In the genomic region with DNA sequence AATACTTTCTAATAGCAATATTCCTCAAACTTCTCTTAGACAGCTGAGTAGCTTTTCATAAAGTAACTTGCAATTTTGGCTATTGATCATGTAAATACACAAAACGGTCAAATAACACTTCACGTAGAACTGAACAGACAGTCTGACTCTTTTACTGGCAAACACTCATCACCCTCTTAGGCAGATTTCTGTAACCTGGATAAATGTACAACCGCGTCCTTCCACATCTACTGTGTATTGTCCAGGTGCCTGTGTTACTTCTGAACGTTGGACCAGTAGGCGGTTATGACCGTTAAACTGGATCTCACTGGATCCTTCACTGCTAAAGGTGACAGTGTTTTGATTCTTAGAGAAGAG, we compare ENCODE assay signal across 7 cellular contexts. TPM values are rescaled to one million over a fixed set of nuclear protein-coding genes. Genes with fewer than 3 reads are reported as not detected.
DNase-seq lines count a peak whose midpoint lies in the region; ATAC-seq and TF ChIP-seq lines count a peak whose summit lies in the region.
"Not testable (repeated sequence)": the region's sequence is repeated elsewhere in the genome, so short reads cannot be mapped to it uniquely, and the experiment has no call there.

No MANE protein-coding gene starts in this region.

- H3K27me3 ChIP-seq in endodermal cell (ENCODE audit: control insufficient read depth, insufficient read depth, low read length, poor library complexity, severe bottlenecking) = peaks cover 40% of the 10 kb centered on the region

- H3K4me1 Mint-ChIP-seq in activated T-helper 17 cell treated with anti-CD3 and anti-CD28 coated beads, Interleukin-2, amount 50 U/mL, for 72 hours = not testable (repeated sequence)
- peaks cover 17% of the 10 kb centered on the region for H3K4me1 Mint-ChIP-seq in endodermal cell

- peak overlapping the region; percentile 60 for H3K4me3 Mint-ChIP-seq in activated T-helper 17 cell treated with anti-CD3 and anti-CD28 coated beads, Interleukin-2, amount 50 U/mL, for 72 hours
- H3K4me3 Mint-ChIP-seq in endodermal cell = peak overlapping the region; percentile 62

- not testable (repeated sequence) for H3K27ac ChIP-seq in endodermal cell (ENCODE audit: low read depth, low read length); mesodermal cell (ENCODE audit: low read depth, low read length, severe bottlenecking)

- not testable (repeated sequence) for H3K36me3 Mint-ChIP-seq in activated T-helper 17 cell treated with anti-CD3 and anti-CD28 coated beads, Interleukin-2, amount 50 U/mL, for 72 hours (ENCODE audit: low read depth); endodermal cell (ENCODE audit: low read depth)

- H3K9me3 Mint-ChIP-seq in activated T-helper 17 cell treated with anti-CD3 and anti-CD28 coated beads, Interleukin-2, amount 50 U/mL, for 72 hours; endodermal cell: not testable (repeated sequence)

- not testable (repeated sequence) for H3K4me1 ChIP-seq in endodermal cell (ENCODE audit: control insufficient read depth, insufficient read depth, low read length)
- peaks cover 27% of the 10 kb centered on the region for H3K4me1 ChIP-seq in mesodermal cell (ENCODE audit: control insufficient read depth, insufficient read depth, low read length, poor library complexity, severe bottlenecking)

- not testable (repeated sequence) for H3K36me3 ChIP-seq in endodermal cell (ENCODE audit: control insufficient read depth, insufficient read depth, low read length); mesodermal cell (ENCODE audit: control insufficient read depth, insufficient read depth, low read length)

- peak; percentile 64 for DNase-seq in SHP77 treated with DMSO at 0.1 percent for 48 hours (lab: John Stamatoyannopoulos, UW)
- not testable (repeated sequence) for DNase-seq in endodermal cell; retinal pigment epithelial cell (ENCODE audit: low read depth)

- not testable (repeated sequence) for H3K27me3 Mint-ChIP-seq in activated T-helper 17 cell treated with anti-CD3 and anti-CD28 coated beads, Interleukin-2, amount 50 U/mL, for 72 hours
- peaks cover 57% of the 10 kb centered on the region for H3K27me3 Mint-ChIP-seq in endodermal cell (ENCODE audit: insufficient read depth)

- H3K9ac ChIP-seq in endodermal cell (ENCODE audit: extremely low read depth, low read length, poor library complexity, severe bottlenecking) = peak overlapping the region; percentile 21

- not testable (repeated sequence) for H3K9me3 ChIP-seq in endodermal cell (ENCODE audit: control insufficient read depth, low read length); mesodermal cell (ENCODE audit: control insufficient read depth, low read length)

- H3K4me3 ChIP-seq in endodermal cell (ENCODE audit: low read length) = peak overlapping the region; percentile 81
- H3K4me3 ChIP-seq in mesodermal cell (ENCODE audit: extremely low read depth, insufficient read depth, low read length, poor library complexity, severe bottlenecking) = peak overlapping the region; percentile 43
- H3K4me3 ChIP-seq in retinal pigment epithelial cell (ENCODE audit: low read length) = peak overlapping the region; percentile 53

- H3K27ac Mint-ChIP-seq in activated T-helper 17 cell treated with anti-CD3 and anti-CD28 coated beads, Interleukin-2, amount 50 U/mL, for 72 hours; endodermal cell: not testable (repeated sequence)

- ATAC-seq in GM18867 (IDR thresholded peaks at IDR 0.05; ENCODE audit: unreplicated experiment) (peak; percentile 19), HG03432 (IDR thresholded peaks at IDR 0.05; ENCODE audit: unreplicated experiment) (peak; percentile 7)
- ATAC-seq in activated T-helper 17 cell treated with anti-CD3 and anti-CD28 coated beads, Interleukin-2, amount 50 U/mL, for 72 hours (replicated peaks) = not testable (repeated sequence)

- not testable (repeated sequence) for TF ChIP-seq CTCF in endodermal cell (conservative IDR thresholded peaks at IDR 0.05); retinal pigment epithelial cell (conservative IDR thresholded peaks at IDR 0.05; ENCODE audit: low read depth, low read length)

- WGBS in endodermal cell (ENCODE audit: insufficient coverage in 1 of 2, insufficient read length in 1 of 2), 2 experiments = 41 to 48% methylated on average over 7 of the region's 7 CpGs
- WGBS in mesodermal cell (ENCODE audit: insufficient coverage in 2 of 2), 2 experiments = 38 to 40% methylated on average over 6 to 7 of the region's 7 CpGs

RNA-seq across cellular contexts. Expression of a gene that starts 43.2 kb away (rescaled TPM):
- total RNA-seq in activated T-helper 17 cell treated with anti-CD3 and anti-CD28 coated beads, Interleukin-2, amount 50 U/mL, for 72 hours = 100 to 1,000 TPM; 147 to 149 TPM
- total RNA-seq in endodermal cell = 100 to 1,000 TPM; 136 to 298 TPM
- polyA plus RNA-seq in endodermal cell (2013, experiment 1 of 2) = 70.7 TPM
- polyA plus RNA-seq in endodermal cell (2013, experiment 2 of 2) = 52.5 TPM
- polyA plus RNA-seq in mesodermal cell (2013, experiment 1 of 2) = 29.0 TPM
- polyA plus RNA-seq in mesodermal cell (2013, experiment 2 of 2) = 21.4 TPM
